Comparison of ENCODE assay signal across 9 cellular contexts in genomic region chr19:1245468-1245867, GRCh38. TPM values are rescaled to one million over a fixed set of nuclear protein-coding genes. Genes with fewer than 3 reads are reported as not detected.
DNase-seq lines count a peak whose midpoint lies in the region; ATAC-seq, FAIRE-seq and TF ChIP-seq lines count a peak whose summit lies in the region.
"Had no signal": no experiment of that assay in that cellular context is flagged by ENCODE, and none has a peak within 500 bp of the region (broad histone marks: within the 10 kb centered on the region; RNA-seq: fewer than 3 reads in every experiment).

No MANE protein-coding gene starts in this region.

- BruUV-seq in HepG2 (replicated peaks; lab: Mats Ljungman, UMichigan) = no TSS peak

- H3K36me3 Mint-ChIP-seq in osteocyte (ENCODE audit: unreplicated experiment) = no peaks in the 10 kb centered on the region
- H3K36me3 Mint-ChIP-seq: brain had no signal

- no peak for ATAC-seq in HepG2
- ATAC-seq in thoracic aorta (ENCODE audit: insufficient number of reproducible peaks, low FRiP score, low read depth) = no peak

- POLR2A ChIA-PET in HepG2 (lab: Yijun Ruan, JAX) = interaction anchor here (1.7 to 10.1 kb wide), 8 partner anchors 8 to 128 kb away, joined by 5 to 469 read pairs (median 33); partner anchors contain the start of genes CIRBP and FAM174C

- H3K9me3 Mint-ChIP-seq in osteocyte (ENCODE audit: unreplicated experiment) = no peaks in the 10 kb centered on the region
- H3K9me3 Mint-ChIP-seq: brain had no signal

- H2AFZ ChIP-seq in HepG2 (ENCODE audit: low read length) = no peak overlapping the region

- FAIRE-seq in HepG2 (lab: Jason Lieb, UNC) = no peak
- FAIRE-seq: GM18507 had no signal

- H3K4me1 Mint-ChIP-seq in osteocyte (ENCODE audit: unreplicated experiment) = peaks cover 38% of the 10 kb centered on the region

- CTCF ChIA-PET in HepG2 (lab: Yijun Ruan, JAX; ENCODE audit: low intra/inter-chr PET ratio, low total read pairs) = interaction anchor here (3.3 kb wide), 1 partner anchor 21 kb away, joined by 60 read pairs; no protein-coding TSS in a partner anchor

- no peaks in the 10 kb centered on the region for H3K27me3 Mint-ChIP-seq in osteocyte (ENCODE audit: unreplicated experiment)
- H3K27me3 Mint-ChIP-seq: brain had no signal

- H3K79me2 ChIP-seq in HepG2 (ENCODE audit: insufficient read depth, low read length) = peaks cover 25% of the 10 kb centered on the region

- WGBS in adrenal gland, 4 donors = 42 to 58% (median 50%) methylated on average over 6 to 15 of the region's 15 CpGs
- WGBS in HepG2 (ENCODE audit: low lambda C conversion rate) = 0% methylated on average over 1 of the region's 15 CpGs

- no peak overlapping the region for H3K4me3 Mint-ChIP-seq in osteocyte (ENCODE audit: unreplicated experiment)

- H3K36me3 ChIP-seq in adrenal gland (replicated peaks in 1 of 2) (no peaks in the 10 kb centered on the region), HepG2 (replicated peaks in 1 of 2; ENCODE audit: control insufficient read depth in 1 of 2, insufficient read depth in 2 of 2, low read length in 2 of 2) (peaks cover 0 to 2% of the 10 kb centered on the region in 2 experiments; a peak in 1 of 5 replicates), thoracic aorta (no peaks in the 10 kb centered on the region)

- H3K4me3 ChIP-seq in adrenal gland (peak overlapping the region in 1 of 4 donors; percentile 12), HepG2 (replicated peaks in 1 of 3; ENCODE audit: insufficient read depth in 1 of 3, low read depth in 2 of 3, low read length in 3 of 3) (peak overlapping the region; percentile 41 to 80 (median 52); a peak in 4 of 6 replicates), thoracic aorta (peak overlapping the region; percentile 60)

- H3K4me2 ChIP-seq in HepG2 (ENCODE audit: low read depth, low read length) = peak overlapping the region; percentile 81

- in situ Hi-C loops in HepG2 (cut with HindIII; ENCODE audit: extremely low pct_ligation_motif_present, low pct_unique_long_range_greater_than_20kb) = no loop called here

- TF ChIP-seq EP300 in HepG2 (IDR thresholded peaks at IDR 0.05; ENCODE audit: low read depth in 2 of 2, low read length in 2 of 2) (no peak), HepG2 (CRISPR knock-in tag; IDR thresholded peaks at IDR 0.05; ENCODE audit: borderline replicate concordance) (no peak)

- H3K9me3 ChIP-seq in adrenal gland (replicated peaks in 1 of 3) = no peaks in the 10 kb centered on the region
- no peaks in the 10 kb centered on the region for H3K9me3 ChIP-seq in HepG2 (ENCODE audit: low read length)
- H3K9me3 ChIP-seq in thoracic aorta = no peaks in the 10 kb centered on the region

- intact Hi-C loops in adrenal gland (cut with DNase I) (loop anchor here (2.0 kb wide), 2 partner anchors 21 to 23 kb away; partner anchors contain the start of gene CIRBP (in 1 of the 2)), HepG2 (cut with micrococcal nuclease; ENCODE audit: unreplicated experiment) (no loop called here)

- no peak overlapping the region for H3K27ac Mint-ChIP-seq in osteocyte (ENCODE audit: unreplicated experiment)

- TF ChIP-seq CTCF in adrenal gland (IDR thresholded peaks at IDR 0.05) (no peak), HepG2 (CRISPR knock-in tag; IDR thresholded peaks at IDR 0.05) (no peak), thoracic aorta (IDR thresholded peaks at IDR 0.05) (no peak), osteocyte (IDR thresholded peaks at IDR 0.05) (no peak)

- H3K9ac ChIP-seq in HepG2 (ENCODE audit: insufficient read depth, low read depth, low read length) = peak overlapping the region; percentile 69

- TF ChIP-seq POLR2A in adrenal gland (IDR thresholded peaks at IDR 0.05) (no peak), HepG2 (IDR thresholded peaks at IDR 0.05; ENCODE audit: insufficient read depth in 1 of 2, low read depth in 2 of 2, low read length in 2 of 2) (no peak)

- H3K27ac ChIP-seq in adrenal gland (peak overlapping the region; percentile 61 to 99 (median 93)), HepG2 (ENCODE audit: extremely low read length, insufficient read depth, low read length) (peak overlapping the region; percentile 96), thoracic aorta (peak overlapping the region; percentile 87 to 100)

- DNase-seq in adrenal gland = peak in 4 of 7 donors; percentile 76 to 82 (median 78)
- no peak for DNase-seq in HepG2 (ENCODE audit: low spot score)
- DNase-seq in thoracic aorta (ENCODE audit: low spot score) = no peak
- DNase-seq in NCI-H1417 (lab: John Stamatoyannopoulos, UW) = no peak
- DNase-seq in osteocyte (ENCODE audit: extremely low spot score, unreplicated experiment) = no peak
- DNase-seq in activated CD8-positive, alpha-beta memory T cell treated with anti-CD3 and anti-CD28 coated beads for 24 hours = no peak
- DNase-seq: DMS 273 treated with DMSO at 0.1 percent for 48 hours had no signal

- TF ChIP-seq RAD21 in HepG2 (CRISPR knock-in tag; IDR thresholded peaks at IDR 0.05) = no peak

- H3K27me3 ChIP-seq in adrenal gland (no peaks in the 10 kb centered on the region), HepG2 (ENCODE audit: control insufficient read depth in 1 of 2, insufficient read depth in 2 of 2, low read length in 2 of 2) (no peaks in the 10 kb centered on the region), thoracic aorta (replicated peaks; ENCODE audit: insufficient read depth) (no peaks in the 10 kb centered on the region)

- peaks cover 5% of the 10 kb centered on the region; the same call in 1 of the 2 replicates for H4K20me1 ChIP-seq in HepG2 (ENCODE audit: insufficient read depth, low read length)

- H3K4me1 ChIP-seq in adrenal gland (replicated peaks in 1 of 2) = peaks cover 58 to 67% of the 10 kb centered on the region in 2 donors
- H3K4me1 ChIP-seq in HepG2 (ENCODE audit: insufficient read depth, low read length) = peaks cover 63% of the 10 kb centered on the region
- peaks cover 43 to 67% of the 10 kb centered on the region in 2 donors for H3K4me1 ChIP-seq in thoracic aorta (ENCODE audit: control insufficient read depth in 1 of 2, low read depth in 2 of 2)

RNA-seq across cellular contexts. Expression of gene MIDN, which starts 2.9 kb away (rescaled TPM):
- 100 to 1,000 TPM in 5 of 8 donors, 10 to 100 TPM in 3; 20.0 to 189 (median 113) TPM for total RNA-seq in adrenal gland
- 10 to 100 TPM; 15.5 to 73.0 (median 46.8) TPM for polyA plus RNA-seq in adrenal gland
- 8.4 and 10.7 TPM in 2 replicates for total RNA-seq in HepG2 (2016; rRNA removed; fragmentation: Illumina TruSeq; extraction: Trizol)
- total RNA-seq in HepG2 (2016; cell fraction: cytosol; rRNA removed; fragmentation: Illumina TruSeq; extraction: Trizol; ENCODE audit: low read depth) = 6.5 and 7.9 TPM in 2 replicates
- total RNA-seq in HepG2 (2016; cell fraction: insoluble cytoplasmic fraction; rRNA removed; fragmentation: Illumina TruSeq; extraction: Trizol) = 8.9 and 11.0 TPM in 2 replicates
- total RNA-seq in HepG2 (2016; cell fraction: membrane; rRNA removed; fragmentation: Illumina TruSeq; extraction: Trizol) = 14.1 and 14.8 TPM in 2 replicates
- total RNA-seq in HepG2 (2016; cell fraction: nucleus; rRNA removed; fragmentation: Illumina TruSeq; extraction: Trizol) = 17.3 and 19.0 TPM in 2 replicates
- 18.0 and 19.6 TPM in 2 replicates for polyA plus RNA-seq in HepG2 (2011; rRNA removed)
- polyA plus RNA-seq in HepG2 (2011; cell fraction: cytosol; rRNA removed) = 14.8 and 17.8 TPM in 2 replicates
- 116 and 135 TPM in 2 replicates for polyA plus RNA-seq in HepG2 (2011; cell fraction: nucleus; rRNA removed)
- polyA plus RNA-seq in HepG2 (2012) = 27.5 and 28.1 TPM in 2 replicates
- polyA plus RNA-seq in HepG2 (2016; cell fraction: cytosol; fragmentation: Illumina TruSeq; extraction: Trizol; ENCODE audit: low read depth) = 2.7 and 3.3 TPM in 2 replicates
- 30.9 and 43.0 TPM in 2 replicates for polyA plus RNA-seq in HepG2 (2016; cell fraction: insoluble cytoplasmic fraction; fragmentation: Illumina TruSeq; extraction: Trizol; ENCODE audit: low read depth)
- 10.2 and 10.3 TPM in 2 replicates for polyA plus RNA-seq in HepG2 (2016; cell fraction: membrane; fragmentation: Illumina TruSeq; extraction: Trizol; ENCODE audit: low read depth)
- polyA plus RNA-seq in HepG2 (2016; cell fraction: nucleus; fragmentation: Illumina TruSeq; extraction: Trizol; ENCODE audit: insufficient read depth, low read depth) = 76.5 and 77.9 TPM in 2 replicates
- polyA minus RNA-seq in HepG2 (2011; rRNA and poly(A)+ RNA removed; ENCODE audit: low replicate concordance) = 14.0 and 39.5 TPM in 2 replicates
- polyA minus RNA-seq in HepG2 (2011; cell fraction: cytosol; rRNA and poly(A)+ RNA removed) = 42.7 and 47.0 TPM in 2 replicates
- polyA minus RNA-seq in HepG2 (2011; cell fraction: nucleus; rRNA and poly(A)+ RNA removed) = 36.8 and 48.0 TPM in 2 replicates
- 100 to 1,000 TPM in 1 of 2 donors, 10 to 100 TPM in 1; 80.1 to 124 TPM for total RNA-seq in thoracic aorta
- 98.1 and 103 TPM in 2 replicates for total RNA-seq in osteocyte

RNA-seq across cellular contexts. Expression of gene ATP5F1D, which starts 3.9 kb away (rescaled TPM):
- total RNA-seq in adrenal gland (100 to 1,000 TPM in 7 of 8 donors, 10 to 100 TPM in 1; 80.2 to 435 (median 229) TPM), HepG2 (2016; rRNA removed; fragmentation: Illumina TruSeq; extraction: Trizol) (78.7 and 88.0 TPM in 2 replicates), thoracic aorta (10 to 100 TPM; 40.4 to 45.1 TPM), osteocyte (167 and 172 TPM in 2 replicates)
- polyA plus RNA-seq in adrenal gland (1,000 to 10,000 TPM in 1 of 3 donors, 100 to 1,000 TPM in 1, 10 to 100 TPM in 1; 15.6 to 1,534 (median 925) TPM), HepG2 (2011; rRNA removed) (39.4 and 49.3 TPM in 2 replicates)
- 72.7 and 79.4 TPM in 2 replicates for total RNA-seq in HepG2 (2016; cell fraction: cytosol; rRNA removed; fragmentation: Illumina TruSeq; extraction: Trizol; ENCODE audit: low read depth)
- 80.1 and 93.1 TPM in 2 replicates for total RNA-seq in HepG2 (2016; cell fraction: insoluble cytoplasmic fraction; rRNA removed; fragmentation: Illumina TruSeq; extraction: Trizol)
- 72.8 and 84.2 TPM in 2 replicates for total RNA-seq in HepG2 (2016; cell fraction: membrane; rRNA removed; fragmentation: Illumina TruSeq; extraction: Trizol)
- total RNA-seq in HepG2 (2016; cell fraction: nucleus; rRNA removed; fragmentation: Illumina TruSeq; extraction: Trizol) = 40.6 and 53.8 TPM in 2 replicates
- 61.0 and 112 TPM in 2 replicates for polyA plus RNA-seq in HepG2 (2011; cell fraction: cytosol; rRNA removed)
- polyA plus RNA-seq in HepG2 (2011; cell fraction: nucleus; rRNA removed) = 105 and 111 TPM in 2 replicates
- 67.0 and 70.9 TPM in 2 replicates for polyA plus RNA-seq in HepG2 (2012)
- polyA plus RNA-seq in HepG2 (2016; cell fraction: cytosol; fragmentation: Illumina TruSeq; extraction: Trizol; ENCODE audit: low read depth) = 126 and 135 TPM in 2 replicates
- polyA plus RNA-seq in HepG2 (2016; cell fraction: insoluble cytoplasmic fraction; fragmentation: Illumina TruSeq; extraction: Trizol; ENCODE audit: low read depth) = 131 and 155 TPM in 2 replicates
- polyA plus RNA-seq in HepG2 (2016; cell fraction: membrane; fragmentation: Illumina TruSeq; extraction: Trizol; ENCODE audit: low read depth) = 112 and 121 TPM in 2 replicates
- 129 and 134 TPM in 2 replicates for polyA plus RNA-seq in HepG2 (2016; cell fraction: nucleus; fragmentation: Illumina TruSeq; extraction: Trizol; ENCODE audit: insufficient read depth, low read depth)
- 60.5 and 86.6 TPM in 2 replicates for polyA minus RNA-seq in HepG2 (2011; rRNA and poly(A)+ RNA removed; ENCODE audit: low replicate concordance)
- 53.6 and 68.0 TPM in 2 replicates for polyA minus RNA-seq in HepG2 (2011; cell fraction: cytosol; rRNA and poly(A)+ RNA removed)
- polyA minus RNA-seq in HepG2 (2011; cell fraction: nucleus; rRNA and poly(A)+ RNA removed) = 14.7 and 18.9 TPM in 2 replicates

RNA-seq across cellular contexts. Expression of gene CBARP, which starts 7.7 kb away (rescaled TPM):
- total RNA-seq in adrenal gland (1 to 10 TPM in 6 of 8 donors, not detected in 2; 1.0 to 5.0 (median 1.8) TPM), HepG2 (2016; rRNA removed; fragmentation: Illumina TruSeq; extraction: Trizol) (0.27 and 1.2 TPM in 2 replicates), thoracic aorta (1 to 10 TPM in 1 of 2 donors, under 1 TPM in 1; 0.27 to 1.9 TPM), osteocyte (6.9 and 7.0 TPM in 2 replicates)
- polyA plus RNA-seq in adrenal gland (1 to 10 TPM in 2 of 3 donors, under 1 TPM in 1; 0.09 to 9.3 (median 2.2) TPM), HepG2 (2011; rRNA removed) (1.4 and 2.8 TPM in 2 replicates)
- total RNA-seq in HepG2 (2016; cell fraction: cytosol; rRNA removed; fragmentation: Illumina TruSeq; extraction: Trizol; ENCODE audit: low read depth) = 1.1 and 1.3 TPM in 2 replicates
- total RNA-seq in HepG2 (2016; cell fraction: insoluble cytoplasmic fraction; rRNA removed; fragmentation: Illumina TruSeq; extraction: Trizol) = 0.82 and 1.8 TPM in 2 replicates
- 1.1 and 1.8 TPM in 2 replicates for total RNA-seq in HepG2 (2016; cell fraction: membrane; rRNA removed; fragmentation: Illumina TruSeq; extraction: Trizol)
- 0.88 and 1.8 TPM in 2 replicates for total RNA-seq in HepG2 (2016; cell fraction: nucleus; rRNA removed; fragmentation: Illumina TruSeq; extraction: Trizol)
- 1.0 and 2.2 TPM in 2 replicates for polyA plus RNA-seq in HepG2 (2011; cell fraction: cytosol; rRNA removed)
- 12.5 TPM in 2 replicates for polyA plus RNA-seq in HepG2 (2011; cell fraction: nucleus; rRNA removed)
- 1.1 and 1.9 TPM in 2 replicates for polyA plus RNA-seq in HepG2 (2012)
- polyA plus RNA-seq in HepG2 (2016; cell fraction: cytosol; fragmentation: Illumina TruSeq; extraction: Trizol; ENCODE audit: low read depth) = 0.58 and 0.73 TPM in 2 replicates
- 0.82 and 1.5 TPM in 2 replicates for polyA plus RNA-seq in HepG2 (2016; cell fraction: insoluble cytoplasmic fraction; fragmentation: Illumina TruSeq; extraction: Trizol; ENCODE audit: low read depth)
- 2.0 and 2.4 TPM in 2 replicates for polyA plus RNA-seq in HepG2 (2016; cell fraction: membrane; fragmentation: Illumina TruSeq; extraction: Trizol; ENCODE audit: low read depth)
- polyA plus RNA-seq in HepG2 (2016; cell fraction: nucleus; fragmentation: Illumina TruSeq; extraction: Trizol; ENCODE audit: insufficient read depth, low read depth) = 6.5 and 7.2 TPM in 2 replicates
- polyA minus RNA-seq in HepG2 (2011; rRNA and poly(A)+ RNA removed; ENCODE audit: low replicate concordance) = 0.21 and 2.3 TPM in 2 replicates
- polyA minus RNA-seq in HepG2 (2011; cell fraction: cytosol; rRNA and poly(A)+ RNA removed) = 1.3 and 1.7 TPM in 2 replicates
- 0.90 and 2.0 TPM in 2 replicates for polyA minus RNA-seq in HepG2 (2011; cell fraction: nucleus; rRNA and poly(A)+ RNA removed)

RNA-seq across cellular contexts. Expression of gene CIRBP, which starts 23.7 kb away (rescaled TPM):
- total RNA-seq in adrenal gland (1,000 to 10,000 TPM in 1 of 8 donors, 100 to 1,000 TPM in 7; 317 to 1,164 (median 685) TPM), HepG2 (2016; rRNA removed; fragmentation: Illumina TruSeq; extraction: Trizol) (133 and 135 TPM in 2 replicates), thoracic aorta (100 to 1,000 TPM; 492 to 644 TPM), osteocyte (401 and 408 TPM in 2 replicates)
- polyA plus RNA-seq in adrenal gland (100 to 1,000 TPM; 360 to 990 (median 737) TPM), HepG2 (2011; rRNA removed) (140 and 177 TPM in 2 replicates)
- total RNA-seq in HepG2 (2016; cell fraction: cytosol; rRNA removed; fragmentation: Illumina TruSeq; extraction: Trizol; ENCODE audit: low read depth) = 96.6 and 116 TPM in 2 replicates
- 122 and 153 TPM in 2 replicates for total RNA-seq in HepG2 (2016; cell fraction: insoluble cytoplasmic fraction; rRNA removed; fragmentation: Illumina TruSeq; extraction: Trizol)
- total RNA-seq in HepG2 (2016; cell fraction: membrane; rRNA removed; fragmentation: Illumina TruSeq; extraction: Trizol) = 83.7 and 88.2 TPM in 2 replicates
- 100 and 108 TPM in 2 replicates for total RNA-seq in HepG2 (2016; cell fraction: nucleus; rRNA removed; fragmentation: Illumina TruSeq; extraction: Trizol)
- 120 and 152 TPM in 2 replicates for polyA plus RNA-seq in HepG2 (2011; cell fraction: cytosol; rRNA removed)
- polyA plus RNA-seq in HepG2 (2011; cell fraction: nucleus; rRNA removed) = 887 and 1,037 TPM in 2 replicates
- 154 and 221 TPM in 2 replicates for polyA plus RNA-seq in HepG2 (2012)
- 39.2 and 45.5 TPM in 2 replicates for polyA plus RNA-seq in HepG2 (2016; cell fraction: cytosol; fragmentation: Illumina TruSeq; extraction: Trizol; ENCODE audit: low read depth)
- 156 and 182 TPM in 2 replicates for polyA plus RNA-seq in HepG2 (2016; cell fraction: insoluble cytoplasmic fraction; fragmentation: Illumina TruSeq; extraction: Trizol; ENCODE audit: low read depth)
- polyA plus RNA-seq in HepG2 (2016; cell fraction: membrane; fragmentation: Illumina TruSeq; extraction: Trizol; ENCODE audit: low read depth) = 63.6 and 72.0 TPM in 2 replicates
- polyA plus RNA-seq in HepG2 (2016; cell fraction: nucleus; fragmentation: Illumina TruSeq; extraction: Trizol; ENCODE audit: insufficient read depth, low read depth) = 293 and 318 TPM in 2 replicates
- 38.8 and 49.7 TPM in 2 replicates for polyA minus RNA-seq in HepG2 (2011; rRNA and poly(A)+ RNA removed; ENCODE audit: low replicate concordance)
- polyA minus RNA-seq in HepG2 (2011; cell fraction: cytosol; rRNA and poly(A)+ RNA removed) = 32.8 and 38.9 TPM in 2 replicates
- 106 and 131 TPM in 2 replicates for polyA minus RNA-seq in HepG2 (2011; cell fraction: nucleus; rRNA and poly(A)+ RNA removed)

RNA-seq across cellular contexts. Expression of gene FAM174C, which starts 29.9 kb away (rescaled TPM):
- 100 to 1,000 TPM in 3 of 8 donors, 10 to 100 TPM in 5; 67.4 to 279 (median 86.5) TPM for total RNA-seq in adrenal gland
- polyA plus RNA-seq in adrenal gland = 100 to 1,000 TPM in 2 of 3 donors, 1 to 10 TPM in 1; 3.8 to 139 (median 123) TPM
- total RNA-seq in HepG2 (2016; rRNA removed; fragmentation: Illumina TruSeq; extraction: Trizol) = 21.9 and 31.3 TPM in 2 replicates
- total RNA-seq in HepG2 (2016; cell fraction: cytosol; rRNA removed; fragmentation: Illumina TruSeq; extraction: Trizol; ENCODE audit: low read depth) = 67.5 and 90.2 TPM in 2 replicates
- 14.2 and 28.2 TPM in 2 replicates for total RNA-seq in HepG2 (2016; cell fraction: insoluble cytoplasmic fraction; rRNA removed; fragmentation: Illumina TruSeq; extraction: Trizol)
- total RNA-seq in HepG2 (2016; cell fraction: membrane; rRNA removed; fragmentation: Illumina TruSeq; extraction: Trizol) = 57.9 and 74.3 TPM in 2 replicates
- total RNA-seq in HepG2 (2016; cell fraction: nucleus; rRNA removed; fragmentation: Illumina TruSeq; extraction: Trizol) = 18.6 and 22.9 TPM in 2 replicates
- polyA plus RNA-seq in HepG2 (2011; rRNA removed) = 19.5 and 21.2 TPM in 2 replicates
- 21.0 and 42.4 TPM in 2 replicates for polyA plus RNA-seq in HepG2 (2011; cell fraction: cytosol; rRNA removed)
- polyA plus RNA-seq in HepG2 (2011; cell fraction: nucleus; rRNA removed) = 45.8 and 49.4 TPM in 2 replicates
- polyA plus RNA-seq in HepG2 (2012) = 14.1 and 18.2 TPM in 2 replicates
- 104 and 136 TPM in 2 replicates for polyA plus RNA-seq in HepG2 (2016; cell fraction: cytosol; fragmentation: Illumina TruSeq; extraction: Trizol; ENCODE audit: low read depth)
- polyA plus RNA-seq in HepG2 (2016; cell fraction: insoluble cytoplasmic fraction; fragmentation: Illumina TruSeq; extraction: Trizol; ENCODE audit: low read depth) = 24.1 and 30.7 TPM in 2 replicates
- 78.9 and 88.8 TPM in 2 replicates for polyA plus RNA-seq in HepG2 (2016; cell fraction: membrane; fragmentation: Illumina TruSeq; extraction: Trizol; ENCODE audit: low read depth)
- 43.0 and 56.8 TPM in 2 replicates for polyA plus RNA-seq in HepG2 (2016; cell fraction: nucleus; fragmentation: Illumina TruSeq; extraction: Trizol; ENCODE audit: insufficient read depth, low read depth)
- polyA minus RNA-seq in HepG2 (2011; rRNA and poly(A)+ RNA removed; ENCODE audit: low replicate concordance) = 15.5 and 24.8 TPM in 2 replicates
- 9.4 and 11.7 TPM in 2 replicates for polyA minus RNA-seq in HepG2 (2011; cell fraction: cytosol; rRNA and poly(A)+ RNA removed)
- 6.5 and 6.8 TPM in 2 replicates for polyA minus RNA-seq in HepG2 (2011; cell fraction: nucleus; rRNA and poly(A)+ RNA removed)
- 10 to 100 TPM; 18.8 to 40.8 TPM for total RNA-seq in thoracic aorta
- total RNA-seq in osteocyte = 35.3 and 35.8 TPM in 2 replicates

Comparison
In these comparisons a context has a peak if more than half of its experiments do, and no peak if none do; other contexts are left out.
1. DNase-seq: peak in adrenal gland (4 of 7); none in HepG2 (single experiment), thoracic aorta (single experiment), NCI-H1417 (0 of 3), osteocyte (single experiment) and activated CD8-positive, alpha-beta memory T cell treated with anti-CD3 and anti-CD28 coated beads for 24 hours (single experiment).
2. Peak in every context shown above with its lines, with median percentiles within 50 percentile points of each other: H3K27ac ChIP-seq.